Comparison of ENCODE assay signal across 8 cellular contexts in the genomic region with DNA sequence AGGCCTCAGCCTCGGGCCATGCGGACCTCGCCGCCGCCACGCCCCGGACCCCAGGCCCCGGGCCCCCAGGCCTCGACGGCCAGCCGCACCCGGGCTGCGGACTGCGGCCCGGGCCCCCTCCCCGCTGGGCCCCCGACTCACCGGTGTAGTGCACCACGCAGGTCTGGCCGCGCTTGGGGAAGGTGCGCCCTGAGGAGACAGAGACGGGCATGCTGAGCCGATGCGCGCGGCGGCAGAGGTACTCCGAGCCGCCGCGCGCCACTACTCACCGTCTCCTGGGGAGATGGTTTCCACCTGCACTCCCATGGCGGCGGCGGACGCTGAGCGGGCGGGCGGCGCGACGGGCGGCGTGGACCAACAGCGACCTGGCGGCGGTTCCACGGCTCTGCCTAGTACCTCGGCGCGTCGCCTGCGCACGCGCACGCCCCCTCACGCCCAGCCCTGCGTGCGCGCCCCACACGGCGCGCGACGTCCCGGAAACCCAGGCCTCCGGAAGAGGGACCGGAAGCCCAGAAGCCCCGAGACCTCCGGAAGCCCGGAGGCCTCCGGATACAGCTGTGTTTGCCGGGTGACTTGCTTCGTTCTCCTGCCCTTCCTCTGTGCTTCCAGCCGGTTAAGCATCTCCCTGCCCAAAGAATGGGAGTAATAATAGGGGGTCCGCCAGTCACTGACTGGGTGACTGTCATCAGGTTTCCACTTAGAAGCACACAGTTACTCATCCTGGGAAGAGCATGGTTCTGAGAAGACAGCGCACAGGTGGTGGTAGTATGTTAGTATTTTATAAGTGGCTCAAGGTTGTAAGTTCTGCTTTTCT. TPM values are rescaled to one million over a fixed set of nuclear protein-coding genes. Genes with fewer than 3 reads are reported as not detected.
DNase-seq lines count a peak whose midpoint lies in the region; ATAC-seq and TF ChIP-seq lines count a peak whose summit lies in the region.

A gene (minus strand): TSS at position 362 of the 814 bp plus-strand sequence. CDS start 56 bp downstream, at position 306.

- peak; percentile 95 for ATAC-seq in HG02798 (IDR thresholded peaks at IDR 0.05; ENCODE audit: poor library complexity, unreplicated experiment)

- DNase-seq in NCI-H1417 treated with DMSO at 0.1 percent for 48 hours (lab: John Stamatoyannopoulos, UW) (peak; percentile 66), SW 1271 (lab: John Stamatoyannopoulos, UW) (peak; percentile 80 to 91), cardiac muscle cell (ENCODE audit: low read depth in 1 of 2, low spot score in 1 of 2) (peak; percentile 93 to 94), pons (ENCODE audit: low spot score) (peak; percentile 89), transverse colon (peak; percentile 93)
- DNase-seq in activated naive CD8-positive, alpha-beta T cell treated with anti-CD3 and anti-CD28 coated beads, Interleukin-2, amount 50 U/mL, for 16 hours (ENCODE audit: low read depth, low spot score): peak; percentile 81

- H3K9me3 ChIP-seq in cardiac muscle cell (ENCODE audit: low read depth): no peaks in the 10 kb centered on the region
- H3K9me3 ChIP-seq in transverse colon: no peaks in the 10 kb centered on the region

- intact Hi-C loops in transverse colon (cut with DNase I; ENCODE audit: low total_unique reads): loop anchor here (2.0 kb wide), 1 partner anchor 68 kb away; no protein-coding TSS in a partner anchor

- H3K4me1 ChIP-seq in cardiac muscle cell (ENCODE audit: low read depth) (peaks cover 14% of the 10 kb centered on the region), transverse colon (peaks cover 31 to 52% (median 44%) of the 10 kb centered on the region in 4 donors)

- H3K4me3 ChIP-seq in cardiac muscle cell (peak within 1 kb of the TSS; percentile 85), transverse colon (peak within 1 kb of the TSS; percentile 83 to 97 (median 92))

- H3K36me3 ChIP-seq in cardiac muscle cell (no peaks in the 10 kb centered on the region), transverse colon (no peaks in the 10 kb centered on the region)

- peak; percentile 28 for TF ChIP-seq EP300 in transverse colon (IDR thresholded peaks at IDR 0.05; ENCODE audit: low read depth)

- H3K27me3 ChIP-seq in cardiac muscle cell (peaks cover 42% of the 10 kb centered on the region), transverse colon (no peaks in the 10 kb centered on the region)

- 1% methylated on average over 38 of the region's 79 CpGs; no CpG with 5 or more reads in 1 of the 2 donors for WGBS in transverse colon (ENCODE audit: low coverage in 1 of 2), 2 donors

- H3K27ac ChIP-seq in cardiac muscle cell: no peak within 1 kb of the TSS
- H3K27ac ChIP-seq in transverse colon: peak within 1 kb of the TSS; percentile 90 to 94 (median 92)

- TF ChIP-seq CTCF in GM12874 (IDR thresholded peaks at IDR 0.05; ENCODE audit: insufficient read depth, low read depth, low read length) (0 out of 2 replicates have a peak, but pooled peaks have one; percentile 15), cardiac muscle cell (IDR thresholded peaks at IDR 0.05; ENCODE audit: low read depth, low read length) (no peak), transverse colon (IDR thresholded peaks at IDR 0.05) (peak in 2 of 5 experiments; percentile 39)

- peak; percentile 81 for TF ChIP-seq POLR2A in transverse colon (IDR thresholded peaks at IDR 0.05)

- in situ Hi-C loops in transverse colon (cut with MboI; ENCODE audit: low pct_ligation_motif_present in 1 of 4, low pct_unique_long_range_greater_than_20kb in 1 of 4, low sequenced_read_pairs in 3 of 4): no loop called here

RNA-seq across cellular contexts. Expression of the gene that starts here (rescaled TPM):
- total RNA-seq in cardiac muscle cell: 95.1 and 122 TPM in 2 replicates
- 129 and 162 TPM in 2 replicates for polyA plus RNA-seq in cardiac muscle cell
- total RNA-seq in transverse colon: 100 to 1,000 TPM; 120 to 202 (median 144) TPM
